19 cellular contexts compared by ENCODE assay signal in the genomic region with DNA sequence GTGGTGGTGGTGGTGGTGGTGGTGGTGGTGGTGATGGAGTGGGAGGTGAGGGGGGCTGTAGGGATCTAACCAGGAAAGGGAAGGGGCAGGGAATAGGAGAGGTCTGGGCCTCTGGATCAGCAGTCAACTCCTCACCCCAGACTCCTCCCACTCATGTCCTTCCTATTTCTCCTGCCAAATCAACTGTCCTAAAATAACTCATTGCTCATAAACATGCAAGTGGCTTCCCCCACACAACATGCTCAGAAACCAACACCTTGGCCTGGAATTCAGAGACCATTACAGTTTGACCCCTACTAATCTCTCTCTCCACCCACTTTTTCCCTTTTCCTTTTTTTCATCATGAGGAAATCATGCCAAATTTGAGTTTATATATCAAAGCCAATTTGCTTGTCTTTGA. TPM values are rescaled to one million over a fixed set of nuclear protein-coding genes. Genes with fewer than 3 reads are reported as not detected.
DNase-seq lines count a peak whose midpoint lies in the region; ATAC-seq and TF ChIP-seq lines count a peak whose summit lies in the region.
"Had no signal": no experiment of that assay in that cellular context is flagged by ENCODE, and none has a peak within 500 bp of the region (broad histone marks: within the 10 kb centered on the region; RNA-seq: fewer than 3 reads in every experiment).

No MANE protein-coding gene starts in this region.

- DNase-seq in MCF 10A (ENCODE audit: unreplicated experiment), result peak; percentile 10
- DNase-seq in mammary epithelial cell, result no peak
- DNase-seq in brain microvascular endothelial cell, result peak; percentile 13
- DNase-seq in left ventricle myocardium superior, result no peak
- no peak for DNase-seq in sciatic nerve (ENCODE audit: low spot score)
- DNase-seq in GM10266 (ENCODE audit: extremely low spot score), result no peak
- DNase-seq in amniotic stem cell (lab: John Stamatoyannopoulos, UW), result no peak
- DNase-seq: activated CD4-positive, alpha-beta T cell treated with anti-CD3 and anti-CD28 coated beads, Interleukin-2, amount 50 U/mL, for 4 hours; activated CD8-positive, alpha-beta memory T cell treated with anti-CD3 and anti-CD28 coated beads, Interleukin-2, amount 50 U/mL, for 48 hours; activated gamma-delta T cell; erythroblast; lower lobe of right lung; NCI-H2029; T-helper 2 cell; testis had no signal

- no peak overlapping the region for H3K4me3 ChIP-seq in mammary epithelial cell (replicated peaks in 1 of 3; ENCODE audit: insufficient read depth in 1 of 3, low read depth in 2 of 3, low read length in 3 of 3)
- H3K4me3 ChIP-seq in brain microvascular endothelial cell (ENCODE audit: low read depth, low read length), result no peak overlapping the region
- H3K4me3 ChIP-seq: BLaER1 treated with 17β-estradiol and CSF1 and Interleukin-3, amounts not matched to agents 10 nM and 100 nM; cardiac muscle cell; lower lobe of right lung; testis had no signal

- intact Hi-C loops in MCF 10A (cut with micrococcal nuclease), result no loop called here
- intact Hi-C loops in mammary epithelial cell (cut with micrococcal nuclease), result no loop called here
- intact Hi-C loops in left ventricle myocardium superior (cut with micrococcal nuclease), result no loop called here
- intact Hi-C loops in sciatic nerve (cut with DNase I), result no loop called here

- no TSS peak for BruUV-seq in MCF 10A (replicated peaks; lab: Mats Ljungman, UMichigan)
- no TSS peak for BruUV-seq in mammary epithelial cell (replicated peaks; lab: Mats Ljungman, UMichigan)

- CTCF ChIA-PET in MCF 10A (lab: Yijun Ruan, JAX), result no interaction called here
- CTCF ChIA-PET in mammary epithelial cell (lab: Charles Lee; ENCODE audit: low non-redundant PET), result no interaction called here

- H3K36me3 Mint-ChIP-seq in MCF 10A (ENCODE audit: insufficient read depth, unreplicated experiment), result peaks cover 4% of the 10 kb centered on the region
- H3K36me3 Mint-ChIP-seq: stimulated activated memory B cell treated with anti-CD40 and anti-IgM and Interleukin-4, amounts not matched to agents 10 μg/mL and 1 μg/mL and 100 μg/mL, for 72 hours had no signal

- no peak overlapping the region for H3K9ac ChIP-seq in mammary epithelial cell (ENCODE audit: insufficient read depth, low read length)
- H3K9ac ChIP-seq: BLaER1 treated with 17β-estradiol and CSF1 and Interleukin-3, amounts not matched to agents 10 nM and 100 nM had no signal

- H2AFZ ChIP-seq in mammary epithelial cell (ENCODE audit: low read depth, low read length), result no peak overlapping the region

- dilution Hi-C loops in mammary epithelial cell (cut with HindIII; ENCODE audit: low sequenced_read_pairs), result no loop called here

- H3K27me3 Mint-ChIP-seq in MCF 10A (ENCODE audit: insufficient read depth, unreplicated experiment), result no peaks in the 10 kb centered on the region

- no peak for TF ChIP-seq CTCF in MCF 10A (IDR thresholded peaks at IDR 0.05; ENCODE audit: unreplicated experiment)
- no peak for TF ChIP-seq CTCF in mammary epithelial cell (conservative IDR thresholded peaks at IDR 0.05 in 1 of 2, IDR thresholded peaks at IDR 0.05 in 1 of 2; ENCODE audit: extremely low read depth in 1 of 2, insufficient read depth in 1 of 2, low read depth in 1 of 2, low read length in 2 of 2)
- TF ChIP-seq CTCF in brain microvascular endothelial cell (IDR thresholded peaks at IDR 0.05; ENCODE audit: low read depth, low read length, missing control alignments), result no peak
- no peak for TF ChIP-seq CTCF in GM10266 (IDR thresholded peaks at IDR 0.05; ENCODE audit: control insufficient read depth, insufficient read depth, low read depth, missing control alignments)

- H4K20me1 ChIP-seq in mammary epithelial cell (ENCODE audit: insufficient read depth, low read length), result no peaks in the 10 kb centered on the region
- H4K20me1 ChIP-seq: BLaER1 treated with 17β-estradiol and CSF1 and Interleukin-3, amounts not matched to agents 10 nM and 100 nM had no signal

- peaks cover 8% of the 10 kb centered on the region for H3K9me3 Mint-ChIP-seq in MCF 10A (ENCODE audit: unreplicated experiment)

- no peaks in the 10 kb centered on the region for H3K9me3 ChIP-seq in mammary epithelial cell (replicated peaks; ENCODE audit: insufficient read depth, low read length)
- H3K9me3 ChIP-seq: lower lobe of right lung, testis had no signal

- peak; percentile 91 for ATAC-seq in left ventricle myocardium superior
- ATAC-seq in sciatic nerve, result peak; percentile 70
- ATAC-seq in GM19397 (IDR thresholded peaks at IDR 0.05; ENCODE audit: unreplicated experiment), result no peak
- ATAC-seq: lower lobe of right lung; stimulated activated memory B cell treated with anti-CD40 and anti-IgM and Interleukin-4, amounts not matched to agents 10 μg/mL and 1 μg/mL and 100 μg/mL, for 72 hours had no signal

- H3K4me1 Mint-ChIP-seq in MCF 10A (ENCODE audit: insufficient read depth, unreplicated experiment), result peaks cover 12% of the 10 kb centered on the region
- H3K4me1 Mint-ChIP-seq: stimulated activated memory B cell treated with anti-CD40 and anti-IgM and Interleukin-4, amounts not matched to agents 10 μg/mL and 1 μg/mL and 100 μg/mL, for 72 hours had no signal

- no peak overlapping the region for H3K4me3 Mint-ChIP-seq in MCF 10A (ENCODE audit: unreplicated experiment)
- H3K4me3 Mint-ChIP-seq: stimulated activated memory B cell treated with anti-CD40 and anti-IgM and Interleukin-4, amounts not matched to agents 10 μg/mL and 1 μg/mL and 100 μg/mL, for 72 hours had no signal

- H3K79me2 ChIP-seq in mammary epithelial cell (ENCODE audit: insufficient read depth, low read length), result no peaks in the 10 kb centered on the region

- H3K4me1 ChIP-seq in mammary epithelial cell (ENCODE audit: insufficient read depth, low read length), result no peaks in the 10 kb centered on the region
- H3K4me1 ChIP-seq: lower lobe of right lung, testis had no signal

- in situ Hi-C loops in mammary epithelial cell (cut with MboI; ENCODE audit: low sequenced_read_pairs in 2 of 2) (no loop called here), brain microvascular endothelial cell (cut with HindIII; ENCODE audit: low pct_ligation_motif_present, low sequenced_read_pairs) (no loop called here)

- POLR2A ChIA-PET in MCF 10A (lab: Yijun Ruan, JAX), result no interaction called here

- H3K4me2 ChIP-seq in mammary epithelial cell (ENCODE audit: insufficient read depth, low read depth, low read length), result no peak overlapping the region

- H3K27ac ChIP-seq in mammary epithelial cell (ENCODE audit: insufficient read depth, low read depth, low read length) (no peak overlapping the region), brain microvascular endothelial cell (no peak overlapping the region)
- H3K27ac ChIP-seq: BLaER1 treated with 17β-estradiol and CSF1 and Interleukin-3, amounts not matched to agents 10 nM and 100 nM; cardiac muscle cell; lower lobe of right lung; testis had no signal

- H3K27me3 ChIP-seq in mammary epithelial cell (ENCODE audit: insufficient read depth, low read length), result no peaks in the 10 kb centered on the region
- no peaks in the 10 kb centered on the region for H3K27me3 ChIP-seq in brain microvascular endothelial cell (replicated peaks)
- H3K27me3 ChIP-seq: BLaER1 treated with 17β-estradiol and CSF1 and Interleukin-3, amounts not matched to agents 10 nM and 100 nM; cardiac muscle cell; testis had no signal

- no peak overlapping the region for H3K27ac Mint-ChIP-seq in MCF 10A (ENCODE audit: low read depth, unreplicated experiment)
- H3K27ac Mint-ChIP-seq: stimulated activated memory B cell treated with anti-CD40 and anti-IgM and Interleukin-4, amounts not matched to agents 10 μg/mL and 1 μg/mL and 100 μg/mL, for 72 hours had no signal

- H3K36me3 ChIP-seq in mammary epithelial cell (ENCODE audit: insufficient read depth, low read length) (no peaks in the 10 kb centered on the region), brain microvascular endothelial cell (replicated peaks) (no peaks in the 10 kb centered on the region)
- H3K36me3 ChIP-seq: BLaER1 treated with 17β-estradiol and CSF1 and Interleukin-3, amounts not matched to agents 10 nM and 100 nM; cardiac muscle cell; lower lobe of right lung had no signal

RNA-seq across cellular contexts. Expression of a gene that starts 8.4 kb away (rescaled TPM):
- total RNA-seq in MCF 10A (2022) (6.8 and 7.2 TPM in 2 replicates), mammary epithelial cell (10 to 100 TPM in 1 of 2 donors, 1 to 10 TPM in 1; 8.9 to 10.8 TPM), left ventricle myocardium superior (4.8 TPM), sciatic nerve (14.0 TPM)
- polyA plus RNA-seq in mammary epithelial cell, result 1.2 TPM
- 4.5 TPM for polyA minus RNA-seq in mammary epithelial cell

Comparison
In these comparisons a context has a peak if more than half of its experiments do, and no peak if none do; other contexts are left out.
1. DNase-seq: peak in MCF 10A (single experiment) and brain microvascular endothelial cell (single experiment); none in mammary epithelial cell (single experiment), left ventricle myocardium superior (single experiment), sciatic nerve (single experiment), GM10266 (single experiment) and amniotic stem cell (single experiment).